10 cellular contexts compared by ENCODE assay signal in the genomic region with DNA sequence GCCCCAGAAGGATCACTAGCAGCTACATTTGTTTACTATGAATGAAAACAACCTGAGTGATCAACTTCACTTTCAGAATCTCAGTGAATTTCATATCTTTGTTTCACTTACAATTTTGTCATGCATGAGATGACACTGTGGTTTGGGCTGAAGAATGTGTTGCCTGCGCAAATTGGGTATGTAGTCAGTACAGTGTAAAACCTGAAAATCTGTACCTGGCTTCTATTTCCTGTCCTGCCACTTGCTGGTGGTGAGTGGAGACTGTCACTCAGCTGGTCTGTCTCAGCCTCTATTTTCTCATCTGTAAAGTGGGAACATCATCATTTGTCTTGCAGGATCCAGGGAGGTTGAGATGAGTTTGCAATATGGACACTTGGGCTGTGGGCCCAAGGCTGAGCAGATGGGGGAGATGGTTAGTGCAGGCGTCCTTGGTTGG.
DNase-seq lines count a peak whose midpoint lies in the region; ATAC-seq and TF ChIP-seq lines count a peak whose summit lies in the region.
"Had no signal": no experiment of that assay in that cellular context is flagged by ENCODE, and none has a peak within 500 bp of the region (broad histone marks: within the 10 kb centered on the region; RNA-seq: fewer than 3 reads in every experiment).

No MANE protein-coding gene starts in this region.

- no peak for TF ChIP-seq CTCF in spleen (IDR thresholded peaks at IDR 0.05 in 8 of 11, conservative IDR thresholded peaks at IDR 0.05 in 3 of 11)

- DNase-seq in activated T-cell treated with anti-CD3 and anti-CD28 coated beads, Interleukin-2, amount 50 U/mL, for 4 hours = no peak
- DNase-seq in activated T-cell treated with anti-CD3 and anti-CD28 coated beads, Interleukin-2, amount 50 U/mL, for 1 hour = no peak
- DNase-seq in spleen = no peak
- no peak for DNase-seq in activated effector memory CD4-positive, alpha-beta T cell treated with Interleukin-2 at 50 U/mL for 16 hours
- DNase-seq in NCI-H2081 treated with DMSO at 0.1 percent for 48 hours (lab: John Stamatoyannopoulos, UW) = no peak
- no peak for DNase-seq in NCI-H146 (lab: John Stamatoyannopoulos, UW)
- DNase-seq: foreskin keratinocyte, T1000 had no signal

- no peaks in the 10 kb centered on the region for H3K27me3 ChIP-seq in spleen (replicated peaks in 1 of 7)
- H3K27me3 ChIP-seq: foreskin keratinocyte had no signal

- no peaks in the 10 kb centered on the region for H3K9me3 ChIP-seq in spleen

- H3K4me3 Mint-ChIP-seq in activated T-cell treated with anti-CD3 and anti-CD28 coated beads, Interleukin-2, amount 50 U/mL, for 4 hours = no peak overlapping the region

- peaks cover 17 to 85% (median 63%) of the 10 kb centered on the region in 6 donors for H3K4me1 ChIP-seq in spleen
- H3K4me1 ChIP-seq: foreskin keratinocyte had no signal

- 58 to 80% (median 70%) methylated on average over 2 of the region's 2 CpGs for WGBS in spleen, 5 donors

- ATAC-seq in activated T-cell treated with anti-CD3 and anti-CD28 coated beads, Interleukin-2, amount 50 U/mL, for 4 hours = peak; percentile 42 to 49
- ATAC-seq in GM21825 (IDR thresholded peaks at IDR 0.05; ENCODE audit: unreplicated experiment) (peak; percentile 87), HG03469 (IDR thresholded peaks at IDR 0.05; ENCODE audit: unreplicated experiment) (peak; percentile 89)
- ATAC-seq: foreskin keratinocyte had no signal

- no peaks in the 10 kb centered on the region for H3K27me3 Mint-ChIP-seq in activated T-cell treated with anti-CD3 and anti-CD28 coated beads, Interleukin-2, amount 50 U/mL, for 4 hours (ENCODE audit: low read depth)

- no peaks in the 10 kb centered on the region for H3K9me3 Mint-ChIP-seq in activated T-cell treated with anti-CD3 and anti-CD28 coated beads, Interleukin-2, amount 50 U/mL, for 4 hours

- intact Hi-C loops in spleen (cut with DNase I; ENCODE audit: low total_unique reads) = loop anchor here (10.0 kb wide), 1 partner anchor 138 kb away; no protein-coding TSS in a partner anchor

- peak overlapping the region in 5 of 8 donors; percentile 87 to 94 (median 90) for H3K27ac ChIP-seq in spleen
- H3K27ac ChIP-seq: foreskin keratinocyte had no signal

- no peak for TF ChIP-seq POLR2A in spleen (IDR thresholded peaks at IDR 0.05)

- H3K4me1 Mint-ChIP-seq in activated T-cell treated with anti-CD3 and anti-CD28 coated beads, Interleukin-2, amount 50 U/mL, for 4 hours (ENCODE audit: low read depth) = peaks cover 51% of the 10 kb centered on the region

- H3K36me3 ChIP-seq in spleen = peaks cover 0 to 51% (median 10%) of the 10 kb centered on the region in 6 donors

- H3K4me3 ChIP-seq in spleen = no peak overlapping the region

- no peaks in the 10 kb centered on the region for H3K36me3 Mint-ChIP-seq in activated T-cell treated with anti-CD3 and anti-CD28 coated beads, Interleukin-2, amount 50 U/mL, for 4 hours (ENCODE audit: insufficient read depth)
